ENCODE assay signal across 20 cellular contexts in genomic region chr10:6102128-6102527, GRCh38. TPM values are rescaled to one million over a fixed set of nuclear protein-coding genes. Genes with fewer than 3 reads are reported as not detected.
A peak's percentile ranks its signal among the peaks of the same experiment; 100 is the strongest.
DNase-seq lines count a peak whose midpoint lies in the region; ATAC-seq and TF ChIP-seq lines count a peak whose summit lies in the region.
"Had no signal": no experiment of that assay in that cellular context is flagged by ENCODE, and none has a peak within 500 bp of the region (broad histone marks: within the 10 kb centered on the region; RNA-seq: fewer than 3 reads in every experiment).

No MANE protein-coding gene starts in this region.

- H3K27me3 Mint-ChIP-seq in stimulated activated memory B cell treated with anti-CD40 and anti-IgM and Interleukin-4, amounts not matched to agents 10 μg/mL and 1 μg/mL and 100 μg/mL, for 72 hours, result no peaks in the 10 kb centered on the region

- H3K27ac Mint-ChIP-seq in stimulated activated memory B cell treated with anti-CD40 and anti-IgM and Interleukin-4, amounts not matched to agents 10 μg/mL and 1 μg/mL and 100 μg/mL, for 72 hours, result peak overlapping the region; percentile 42

- H3K36me3 ChIP-seq in heart left ventricle, result peaks cover 0 to 100% (median 92%) of the 10 kb centered on the region in 9 donors
- peaks cover 0 to 59% (median 0%) of the 10 kb centered on the region in 3 donors for H3K36me3 ChIP-seq in Peyer's patch

- TF ChIP-seq CTCF in heart left ventricle (IDR thresholded peaks at IDR 0.05) (no peak), Peyer's patch (IDR thresholded peaks at IDR 0.05) (no peak)

- H3K27me3 ChIP-seq in heart left ventricle, result no peaks in the 10 kb centered on the region
- no peaks in the 10 kb centered on the region for H3K27me3 ChIP-seq in Peyer's patch

- ATAC-seq in heart left ventricle (peak in 3 of 4 donors; percentile 24 to 58 (median 50)), left cardiac atrium (no peak), left lobe of liver (peak; percentile 98)
- ATAC-seq in stimulated activated memory B cell treated with anti-CD40 and anti-IgM and Interleukin-4, amounts not matched to agents 10 μg/mL and 1 μg/mL and 100 μg/mL, for 72 hours, result no peak
- ATAC-seq: PC-3 had no signal

- H3K9me3 ChIP-seq in heart left ventricle (no peaks in the 10 kb centered on the region), Peyer's patch (no peaks in the 10 kb centered on the region)

- intact Hi-C loops in heart left ventricle (cut with DNase I) (loop anchor here in 1 of 10 donors (10.0 kb wide), 1 partner anchor 103 kb away; the partner anchor contains the start of gene PFKFB3), left cardiac atrium (cut with DNase I) (loop anchor here in 1 of 2 donors (10.0 kb wide), 1 partner anchor 103 kb away; the partner anchor contains the start of gene PFKFB3)

- H3K4me3 Mint-ChIP-seq in stimulated activated memory B cell treated with anti-CD40 and anti-IgM and Interleukin-4, amounts not matched to agents 10 μg/mL and 1 μg/mL and 100 μg/mL, for 72 hours, result no peak overlapping the region
- H3K4me3 Mint-ChIP-seq: CD14-positive monocyte had no signal

- H3K4me3 ChIP-seq in heart left ventricle, result no peak overlapping the region
- no peak overlapping the region for H3K4me3 ChIP-seq in Peyer's patch

- no peak overlapping the region for H3K27ac ChIP-seq in heart left ventricle
- H3K27ac ChIP-seq in Peyer's patch, result peak overlapping the region in 3 of 4 donors; percentile 23 to 45 (median 26)

- DNase-seq in heart left ventricle (no peak), left cardiac atrium (no peak), Peyer's patch (peak in 2 of 3 donors; percentile 81), left lobe of liver (ENCODE audit: low spot score) (peak; percentile 81), NCI-H1105 treated with DMSO at 0.1 percent for 48 hours (lab: John Stamatoyannopoulos, UW) (no peak), NCI-H2196 treated with DMSO at 0.1 percent for 48 hours (lab: John Stamatoyannopoulos, UW; ENCODE audit: unreplicated experiment) (no peak), DMS 273 treated with DMSO at 0.1 percent for 48 hours (lab: John Stamatoyannopoulos, UW) (no peak)
- DNase-seq: COR-L47, DMS153, GOT3, KBM-7, NCI-H1048, NCI-H146, NCI-H2081, NCI-H510A, NCI-H774, PC-3 had no signal

- TF ChIP-seq POLR2A in heart left ventricle (IDR thresholded peaks at IDR 0.05) (no peak), Peyer's patch (IDR thresholded peaks at IDR 0.05) (peak in 1 of 2 donors; percentile 9)

- peaks cover 28% of the 10 kb centered on the region for H3K4me1 Mint-ChIP-seq in stimulated activated memory B cell treated with anti-CD40 and anti-IgM and Interleukin-4, amounts not matched to agents 10 μg/mL and 1 μg/mL and 100 μg/mL, for 72 hours
- H3K4me1 Mint-ChIP-seq: CD14-positive monocyte had no signal

- H3K9me3 Mint-ChIP-seq in stimulated activated memory B cell treated with anti-CD40 and anti-IgM and Interleukin-4, amounts not matched to agents 10 μg/mL and 1 μg/mL and 100 μg/mL, for 72 hours, result no peaks in the 10 kb centered on the region
- H3K9me3 Mint-ChIP-seq: CD14-positive monocyte had no signal

- H3K36me3 Mint-ChIP-seq in stimulated activated memory B cell treated with anti-CD40 and anti-IgM and Interleukin-4, amounts not matched to agents 10 μg/mL and 1 μg/mL and 100 μg/mL, for 72 hours, result peaks cover 58% of the 10 kb centered on the region

- H3K4me1 ChIP-seq in heart left ventricle (peaks cover 0 to 8% (median 0%) of the 10 kb centered on the region in 12 donors), Peyer's patch (no peaks in the 10 kb centered on the region)

- 78 to 92% (median 87%) methylated on average over 8 of the region's 8 CpGs for WGBS in heart left ventricle, 4 donors

RNA-seq across cellular contexts. Expression of gene RBM17, which starts 13.3 kb away (rescaled TPM):
- total RNA-seq in heart left ventricle (10 to 100 TPM; 29.2 to 83.9 (median 60.2) TPM), left cardiac atrium (10 to 100 TPM; 58.6 to 80.3 TPM), Peyer's patch (100 to 1,000 TPM in 2 of 4 donors, 10 to 100 TPM in 2; 66.4 to 166 (median 101) TPM), left lobe of liver (24.3 TPM)
- 10 to 100 TPM; 60.6 to 61.1 TPM for polyA plus RNA-seq in heart left ventricle

RNA-seq across cellular contexts. Expression of gene IL2RA, which starts 40.0 kb away (rescaled TPM):
- total RNA-seq in heart left ventricle (10 to 100 TPM in 1 of 9 donors, 1 to 10 TPM in 4, under 1 TPM in 3, not detected in 1; 0.32 to 11.1 (median 1.3) TPM), left cardiac atrium (1 to 10 TPM; 2.7 to 6.3 TPM), Peyer's patch (10 to 100 TPM in 1 of 4 donors, 1 to 10 TPM in 2, under 1 TPM in 1; 0.70 to 16.5 (median 1.9) TPM), left lobe of liver (1.3 TPM)
- polyA plus RNA-seq in heart left ventricle, result under 1 TPM; 0.11 to 0.78 TPM
- total RNA-seq: MCF 10A, PC-3 had no signal

Comparison
In these comparisons a context has a peak if more than half of its experiments do, and no peak if none do; other contexts are left out.
1. ATAC-seq: peak in heart left ventricle (3 of 4) and left lobe of liver (single experiment); none in left cardiac atrium (0 of 2) and stimulated activated memory B cell treated with anti-CD40 and anti-IgM and Interleukin-4, amounts not matched to agents 10 μg/mL and 1 μg/mL and 100 μg/mL, for 72 hours (single experiment).
2. DNase-seq: peak in Peyer's patch (2 of 3) and left lobe of liver (single experiment); none in heart left ventricle (0 of 5), left cardiac atrium (single experiment), NCI-H1105 treated with DMSO at 0.1 percent for 48 hours (single experiment), NCI-H2196 treated with DMSO at 0.1 percent for 48 hours (single experiment) and DMS 273 treated with DMSO at 0.1 percent for 48 hours (single experiment).
3. H3K27ac ChIP-seq: peak in Peyer's patch (3 of 4); none in heart left ventricle (0 of 12).